ENCODE assay signal across 21 cellular contexts in the genomic region with DNA sequence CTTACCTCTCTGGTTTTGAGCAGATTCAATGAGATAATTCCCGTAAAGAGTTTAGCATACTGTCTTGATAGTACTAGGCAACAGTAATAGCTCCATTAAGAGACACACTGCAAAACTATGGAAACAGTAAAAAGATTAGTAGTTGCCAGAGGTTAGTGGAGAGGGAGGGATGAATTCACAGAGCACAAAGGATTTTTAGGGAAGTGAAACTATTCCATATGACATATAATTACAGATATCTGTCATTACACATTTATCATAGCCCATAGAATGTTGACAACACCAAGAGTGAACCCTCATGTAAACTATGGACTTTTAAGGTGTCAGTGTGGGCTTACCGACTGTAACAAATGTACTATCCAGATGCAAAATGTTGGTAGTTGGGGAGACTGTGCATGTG.
"Had no signal": no experiment of that assay in that cellular context is flagged by ENCODE, and none has a peak within 500 bp of the region (broad histone marks: within the 10 kb centered on the region; RNA-seq: fewer than 3 reads in every experiment).

No MANE protein-coding gene starts in this region.

- H3K36me3 Mint-ChIP-seq: naive thymus-derived CD8-positive, alpha-beta T cell had no signal

- DNase-seq: cortex of kidney; dorsolateral prefrontal cortex; effector memory CD4-positive, alpha-beta T cell; gastrocnemius medialis; heart right ventricle; hypothalamus; mammary epithelial cell; mucosa of descending colon; naive thymus-derived CD8-positive, alpha-beta T cell; nucleus accumbens; ovary; right cardiac atrium; small intestine; stimulated activated CD4-positive, alpha-beta T cell treated with anti-CD3 and anti-CD28 coated beads, Interleukin-12 subunit alpha, Interleukin-12 subunit beta, amount 100 ng/mL, for 4 hours; stimulated activated naive CD4-positive, alpha-beta T cell; stomach; substantia nigra; trophoblast cell had no signal

- H3K4me1 Mint-ChIP-seq: naive thymus-derived CD8-positive, alpha-beta T cell had no signal

- H3K27me3 ChIP-seq: dorsolateral prefrontal cortex, gastrocnemius medialis, heart right ventricle, ovary, stomach had no signal

- H3K4me1 ChIP-seq: gastrocnemius medialis, heart right ventricle, stomach had no signal

- FAIRE-seq: endometrium, islet of Langerhans, small intestine had no signal

- H3K4me3 ChIP-seq: dorsolateral prefrontal cortex, gastrocnemius medialis, heart right ventricle, mucosa of descending colon, ovary, stomach had no signal

- H3K4me3 Mint-ChIP-seq: naive thymus-derived CD8-positive, alpha-beta T cell; neural crest cell had no signal

- H3K9me3 ChIP-seq: gastrocnemius medialis, heart right ventricle, mucosa of descending colon, ovary had no signal

- H3K36me3 ChIP-seq: gastrocnemius medialis, heart right ventricle, ovary, stomach had no signal

- H3K27ac Mint-ChIP-seq: naive thymus-derived CD8-positive, alpha-beta T cell had no signal
